ENCODE assay signal across 1 cellular context in the genomic region with DNA sequence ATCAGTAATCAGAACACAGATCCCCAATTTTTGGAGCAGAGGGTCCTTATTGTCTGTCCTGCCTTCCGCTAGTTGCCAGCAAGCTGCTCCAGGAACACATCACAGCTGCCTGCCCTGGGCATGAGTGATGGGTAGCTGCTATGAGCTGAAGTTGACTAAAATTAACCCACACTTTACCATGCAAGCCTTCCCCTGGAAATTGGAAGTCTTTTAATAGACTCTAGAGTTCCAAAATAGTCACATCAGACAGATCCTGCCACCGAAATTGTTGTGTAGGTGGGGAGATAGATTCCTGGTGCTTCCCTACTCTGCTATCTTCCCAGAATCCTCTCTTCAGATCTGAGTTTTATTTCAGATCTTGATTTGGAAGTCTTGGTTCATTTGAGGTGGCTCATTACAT.
TF ChIP-seq lines count a peak whose summit lies in the region.

No MANE protein-coding gene starts in this region.

TF ChIP-seq in H1, 55 proteins besides CTCF, POLR2A, EP300 and RAD21:
- TF ChIP-seq CHD1 (IDR thresholded peaks at IDR 0.05; ENCODE audit: low read depth, low read length) (no peak), SRF (IDR thresholded peaks at IDR 0.05; ENCODE audit: low read depth, low read length) (no peak), BCL11A (IDR thresholded peaks at IDR 0.05; ENCODE audit: low read depth in 2 of 2, low read length in 2 of 2) (no peak), RBBP5 (IDR thresholded peaks at IDR 0.05; ENCODE audit: borderline replicate concordance, low read depth, low read length) (no peak), MAFK (IDR thresholded peaks at IDR 0.05; ENCODE audit: low read depth, low read length) (no peak), RXRA (IDR thresholded peaks at IDR 0.05; ENCODE audit: insufficient read depth, low read depth, low read length) (no peak)
- TF ChIP-seq, protein P1, sequence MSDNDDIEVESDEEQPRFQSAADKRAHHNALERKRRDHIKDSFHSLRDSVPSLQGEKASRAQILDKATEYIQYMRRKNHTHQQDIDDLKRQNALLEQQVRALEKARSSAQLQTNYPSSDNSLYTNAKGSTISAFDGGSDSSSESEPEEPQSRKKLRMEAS (IDR thresholded peaks at IDR 0.05) = no peak
